In the genomic region with DNA sequence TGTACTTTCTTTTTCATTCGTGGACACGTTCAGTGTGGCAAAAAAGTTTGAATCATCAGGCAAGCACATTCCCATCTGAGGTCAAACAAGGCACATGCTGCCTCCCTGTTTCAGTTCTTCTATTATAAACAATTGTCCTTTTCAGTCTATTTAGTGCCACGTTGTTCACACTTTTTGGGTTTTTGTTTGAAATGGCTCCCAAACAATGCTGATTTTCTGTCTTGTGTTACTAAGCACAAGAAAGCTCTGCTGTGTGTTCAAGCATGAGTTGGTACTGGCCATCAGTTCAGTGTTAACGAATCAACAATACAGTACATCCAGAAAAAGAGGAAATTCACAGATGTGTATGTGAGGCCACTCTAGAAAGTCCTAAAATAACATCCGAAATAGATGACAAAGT, we compare ENCODE assay signal across 20 cellular contexts. TPM values are rescaled to one million over a fixed set of nuclear protein-coding genes. Genes with fewer than 3 reads are reported as not detected.
A peak's percentile ranks its signal among the peaks of the same experiment; 100 is the strongest.
DNase-seq lines count a peak whose midpoint lies in the region; ATAC-seq and TF ChIP-seq lines count a peak whose summit lies in the region.
"Had no signal": no experiment of that assay in that cellular context is flagged by ENCODE, and none has a peak within 500 bp of the region (broad histone marks: within the 10 kb centered on the region; RNA-seq: fewer than 3 reads in every experiment).

No MANE protein-coding gene starts in this region.

- H3K36me3 ChIP-seq in CD8-positive, alpha-beta T cell (ENCODE audit: insufficient read depth, low read length): no peaks in the 10 kb centered on the region
- peaks cover 3 to 5% of the 10 kb centered on the region in 2 experiments for H3K36me3 ChIP-seq in mesenchymal stem cell (ENCODE audit: control insufficient read depth in 1 of 2, insufficient read depth in 2 of 2, low read depth in 1 of 2, low read length in 2 of 2)

- no peak overlapping the region for H3K4me3 Mint-ChIP-seq in CD8-positive, alpha-beta T cell
- peak overlapping the region; percentile 58 for H3K4me3 Mint-ChIP-seq in HFFc6
- H3K4me3 Mint-ChIP-seq: B cell, H9 had no signal

- no peak overlapping the region for H2BK5ac ChIP-seq in mesenchymal stem cell (ENCODE audit: low read depth, low read length, poor library complexity, severe bottlenecking)

- H3K4me1 Mint-ChIP-seq in CD8-positive, alpha-beta T cell (ENCODE audit: low read depth): peaks cover 30% of the 10 kb centered on the region
- peaks cover 31% of the 10 kb centered on the region for H3K4me1 Mint-ChIP-seq in HFFc6 (ENCODE audit: low read depth)
- H3K4me1 Mint-ChIP-seq: B cell, H9 had no signal

- peaks cover 34% of the 10 kb centered on the region for H3K36me3 Mint-ChIP-seq in CD8-positive, alpha-beta T cell
- H3K36me3 Mint-ChIP-seq in HFFc6 (ENCODE audit: low read depth): peaks cover 9% of the 10 kb centered on the region

- H3K27me3 ChIP-seq in CD8-positive, alpha-beta T cell (ENCODE audit: insufficient read depth, low read length): no peaks in the 10 kb centered on the region
- no peaks in the 10 kb centered on the region for H3K27me3 ChIP-seq in mesenchymal stem cell (ENCODE audit: control insufficient read depth in 1 of 2, insufficient read depth in 1 of 2, low read length in 2 of 2)

- H4K91ac ChIP-seq in mesenchymal stem cell (ENCODE audit: low read length): no peak overlapping the region

- H3K14ac ChIP-seq in mesenchymal stem cell (ENCODE audit: low read length in 2 of 2): no peak overlapping the region

- no peak for ATAC-seq in CD8-positive, alpha-beta T cell
- ATAC-seq: activated naive CD4-positive, alpha-beta T cell treated with anti-CD3 and anti-CD28 coated beads, Interleukin-2, amount 50 U/mL, for 72 hours; PC-3 had no signal

- no peak overlapping the region for H3K4me2 ChIP-seq in mesenchymal stem cell (ENCODE audit: low read length, poor library complexity, severe bottlenecking)

- peak overlapping the region; percentile 79 for H3K27ac Mint-ChIP-seq in CD8-positive, alpha-beta T cell
- peak overlapping the region; percentile 75 for H3K27ac Mint-ChIP-seq in HFFc6
- H3K27ac Mint-ChIP-seq: B cell, H9 had no signal

- H3K9ac ChIP-seq in mesenchymal stem cell (ENCODE audit: low read length): no peak overlapping the region

- no peak overlapping the region for H2BK120ac ChIP-seq in mesenchymal stem cell (ENCODE audit: low read depth, low read length)

- no peak overlapping the region for H2AK5ac ChIP-seq in mesenchymal stem cell (ENCODE audit: low read length, severe bottlenecking)

- H3K9me3 Mint-ChIP-seq in CD8-positive, alpha-beta T cell: no peaks in the 10 kb centered on the region
- no peaks in the 10 kb centered on the region for H3K9me3 Mint-ChIP-seq in HFFc6
- H3K9me3 Mint-ChIP-seq: activated naive CD4-positive, alpha-beta T cell treated with anti-CD3 and anti-CD28 coated beads, Interleukin-2, amount 50 U/mL, for 72 hours; H9 had no signal

- H4K8ac ChIP-seq in mesenchymal stem cell (ENCODE audit: low read length): no peak overlapping the region

- no peak for DNase-seq in CD8-positive, alpha-beta T cell
- DNase-seq in HFFc6 (peak; percentile 11), amniotic epithelial cell (ENCODE audit: low read depth) (peak; percentile 33), mesenchymal stem cell (peak; percentile 48), NCI-H524 (lab: John Stamatoyannopoulos, UW) (no peak), NCI-H2227 (lab: John Stamatoyannopoulos, UW; ENCODE audit: unreplicated experiment) (no peak), T1000 (lab: John Stamatoyannopoulos, UW) (no peak), DMS79 (lab: John Stamatoyannopoulos, UW) (no peak)
- DNase-seq: central memory CD4-positive, alpha-beta T cell; glutamatergic neuron; H9; islet precursor cell; NCI-H1436; NCI-H446; PC-3; small intestine; stimulated activated naive CD4-positive, alpha-beta T cell had no signal

- no peak overlapping the region for H2AFZ ChIP-seq in mesenchymal stem cell (ENCODE audit: low read depth, low read length)

- no peak for TF ChIP-seq CTCF in CD8-positive, alpha-beta T cell (IDR thresholded peaks at IDR 0.05)
- TF ChIP-seq CTCF in HFFc6 (IDR thresholded peaks at IDR 0.05): no peak

- POLR2A ChIA-PET in CD8-positive, alpha-beta T cell (lab: Charles Lee): no interaction called here

- no peak overlapping the region for H3K18ac ChIP-seq in mesenchymal stem cell (ENCODE audit: low read depth in 1 of 2, low read length in 2 of 2)

- H3K4me1 ChIP-seq in CD8-positive, alpha-beta T cell (ENCODE audit: insufficient read depth, low read length): peaks cover 22% of the 10 kb centered on the region
- H3K4me1 ChIP-seq in mesenchymal stem cell (ENCODE audit: control insufficient read depth, insufficient read depth, low read depth, low read length): no peaks in the 10 kb centered on the region

- H2BK12ac ChIP-seq in mesenchymal stem cell (ENCODE audit: low read length in 2 of 2): no peak overlapping the region

- H3K23ac ChIP-seq in mesenchymal stem cell (ENCODE audit: low read length in 2 of 2): no peak overlapping the region

- no peak overlapping the region for H3K27ac ChIP-seq in CD8-positive, alpha-beta T cell (ENCODE audit: low read depth, low read length)
- H3K27ac ChIP-seq in mesenchymal stem cell (ENCODE audit: low read length, poor library complexity, severe bottlenecking): no peak overlapping the region
- H3K27ac ChIP-seq: VCaP had no signal

- no peak overlapping the region for H3K4ac ChIP-seq in mesenchymal stem cell (ENCODE audit: low read depth in 1 of 2, low read length in 2 of 2)

- H3K9me3 ChIP-seq in CD8-positive, alpha-beta T cell (ENCODE audit: low read length): no peaks in the 10 kb centered on the region
- H3K9me3 ChIP-seq in mesenchymal stem cell (ENCODE audit: control insufficient read depth, low read length): no peaks in the 10 kb centered on the region

- H3K79me1 ChIP-seq in mesenchymal stem cell (replicated peaks; ENCODE audit: low read length, poor library complexity, severe bottlenecking): no peaks in the 10 kb centered on the region

- intact Hi-C loops in CD8-positive, alpha-beta T cell (cut with DNase I, micrococcal nuclease): loop anchor here in 1 of 2 experiments (2.0 kb wide), 1 partner anchor 29 kb away; no protein-coding TSS in a partner anchor

- 72% methylated on average over 5 of the region's 5 CpGs for WGBS in mesenchymal stem cell

- CTCF ChIA-PET in CD8-positive, alpha-beta T cell (lab: Charles Lee): no interaction called here

- H3K4me3 ChIP-seq in CD8-positive, alpha-beta T cell (ENCODE audit: low read depth, low read length): no peak overlapping the region
- no peak overlapping the region for H3K4me3 ChIP-seq in mesenchymal stem cell (ENCODE audit: insufficient read depth in 1 of 2, low read depth in 1 of 2, low read length in 2 of 2)

- H3K27me3 Mint-ChIP-seq in CD8-positive, alpha-beta T cell (ENCODE audit: low read depth): no peaks in the 10 kb centered on the region
- peaks cover 1% of the 10 kb centered on the region; the same call in 1 of the 2 replicates for H3K27me3 Mint-ChIP-seq in HFFc6 (ENCODE audit: insufficient read depth)
- H3K27me3 Mint-ChIP-seq: B cell had no signal

- H2BK15ac ChIP-seq in mesenchymal stem cell (ENCODE audit: low read depth, poor library complexity, severe bottlenecking): no peak overlapping the region

RNA-seq across cellular contexts. Expression of gene UBXN4, which starts 53.7 kb away (rescaled TPM):
- total RNA-seq in CD8-positive, alpha-beta T cell: 100 to 1,000 TPM; 157 to 172 TPM
- total RNA-seq in HFFc6 (2021; fragmentation: NEBNext Ultra II Directional; extraction: Animal tissue kit (Norgen Biotek cat#: 25700)): 10 to 100 TPM; 65.8 to 89.1 (median 74.3) TPM
- 70.6 TPM for polyA plus RNA-seq in mesenchymal stem cell (2013, experiment 1 of 2)
- polyA plus RNA-seq in mesenchymal stem cell (2013, experiment 2 of 2): 71.3 TPM

Comparison
In these comparisons a context has a peak if more than half of its experiments do, and no peak if none do; other contexts are left out.
1. DNase-seq: peak in HFFc6 (single experiment), amniotic epithelial cell (single experiment) and mesenchymal stem cell (single experiment); none in CD8-positive, alpha-beta T cell (0 of 7), NCI-H524 (0 of 2), NCI-H2227 (single experiment), T1000 (single experiment) and DMS79 (single experiment).